ENCODE assay signal across 8 cellular contexts in genomic region chr3:119901148-119901547, GRCh38.
"Had no signal": no experiment of that assay in that cellular context is flagged by ENCODE, and none has a peak within 500 bp of the region (broad histone marks: within the 10 kb centered on the region; RNA-seq: fewer than 3 reads in every experiment).

No MANE protein-coding gene starts in this region.

- FAIRE-seq: H1, H54 had no signal

- H3K27me3 Mint-ChIP-seq: IgD-negative memory B cell had no signal

- H3K9me3 Mint-ChIP-seq: GM23338, H9, IgD-negative memory B cell had no signal

- DNase-seq: H9, HCEC 1CT, KG1 had no signal

- H3K27ac Mint-ChIP-seq: GM23338, H9, IgD-negative memory B cell had no signal

- ATAC-seq: GM23338 had no signal

- H3K4me2 ChIP-seq: GM23338 had no signal

- H2AFZ ChIP-seq: GM23338 had no signal

- H3K4me1 Mint-ChIP-seq: GM23338, H9, IgD-negative memory B cell had no signal

- H3K27ac ChIP-seq: HL-60 had no signal

- H3K4me3 Mint-ChIP-seq: GM23338, H9, IgD-negative memory B cell had no signal

- H3K4me3 ChIP-seq: GM23338 had no signal
